In the genomic region with DNA sequence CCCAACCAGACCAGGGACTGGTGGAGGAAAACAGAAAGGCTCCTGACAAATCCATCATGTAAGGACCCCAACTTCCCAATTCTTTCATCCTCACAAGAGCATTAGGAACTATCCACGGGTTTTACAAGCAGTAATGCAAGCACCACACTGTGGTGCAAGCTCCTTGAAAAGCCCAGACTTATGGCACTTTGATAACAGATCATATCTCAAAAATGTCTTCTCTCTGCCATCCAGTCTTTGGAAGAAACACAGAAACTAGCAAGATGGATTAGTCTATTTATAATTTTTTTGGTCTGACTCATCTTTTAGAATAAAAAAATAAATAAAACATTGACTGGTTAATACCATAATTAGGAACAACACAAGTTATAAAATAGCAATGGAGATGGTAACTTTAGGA, we compare ENCODE assay signal across 13 cellular contexts. TPM values are rescaled to one million over a fixed set of nuclear protein-coding genes. Genes with fewer than 3 reads are reported as not detected.
DNase-seq lines count a peak whose midpoint lies in the region; ATAC-seq and TF ChIP-seq lines count a peak whose summit lies in the region.
"Had no signal": no experiment of that assay in that cellular context is flagged by ENCODE, and none has a peak within 500 bp of the region (broad histone marks: within the 10 kb centered on the region; RNA-seq: fewer than 3 reads in every experiment).

No MANE protein-coding gene starts in this region.

- no peak for TF ChIP-seq CTCF in adrenal gland (IDR thresholded peaks at IDR 0.05)
- no peak for TF ChIP-seq CTCF in gastroesophageal sphincter (IDR thresholded peaks at IDR 0.05)
- TF ChIP-seq CTCF in foreskin keratinocyte (conservative IDR thresholded peaks at IDR 0.05): no peak

- H3K27me3 ChIP-seq in adrenal gland (no peaks in the 10 kb centered on the region), gastroesophageal sphincter (no peaks in the 10 kb centered on the region), skeletal muscle tissue (ENCODE audit: control insufficient read depth in 3 of 3, insufficient read depth in 3 of 3, low read length in 3 of 3) (no peaks in the 10 kb centered on the region), foreskin keratinocyte (no peaks in the 10 kb centered on the region)
- no peaks in the 10 kb centered on the region for H3K27me3 ChIP-seq in naive thymus-derived CD4-positive, alpha-beta T cell (ENCODE audit: control insufficient read depth in 2 of 2, insufficient read depth in 2 of 2, low read length in 2 of 2)

- no peaks in the 10 kb centered on the region for H3K27me3 Mint-ChIP-seq in naive thymus-derived CD4-positive, alpha-beta T cell

- H3K9me3 ChIP-seq in adrenal gland (replicated peaks in 1 of 3) (no peaks in the 10 kb centered on the region), gastroesophageal sphincter (no peaks in the 10 kb centered on the region), skeletal muscle tissue (ENCODE audit: control insufficient read depth in 3 of 3, low read length in 3 of 3) (no peaks in the 10 kb centered on the region)
- H3K9me3 ChIP-seq in naive thymus-derived CD4-positive, alpha-beta T cell (ENCODE audit: control insufficient read depth in 2 of 3, low read length in 3 of 3): no peaks in the 10 kb centered on the region

- CTCF ChIA-PET in naive thymus-derived CD4-positive, alpha-beta T cell (lab: Charles Lee): no interaction called here

- POLR2A ChIA-PET in naive thymus-derived CD4-positive, alpha-beta T cell (lab: Charles Lee): no interaction called here

- DNase-seq in ELR (ENCODE audit: low read depth) (peak; percentile 21), adrenal gland (no peak), foreskin keratinocyte (no peak)
- DNase-seq in naive thymus-derived CD4-positive, alpha-beta T cell: no peak
- DNase-seq: NCI-H1092, NCI-H446 treated with DMSO at 0.1 percent for 48 hours had no signal

- ATAC-seq in gastroesophageal sphincter (no peak), foreskin keratinocyte (no peak), HG02623 (IDR thresholded peaks at IDR 0.05; ENCODE audit: unreplicated experiment) (no peak), GM19463 (IDR thresholded peaks at IDR 0.05; ENCODE audit: unreplicated experiment) (no peak)
- no peak for ATAC-seq in naive thymus-derived CD4-positive, alpha-beta T cell
- ATAC-seq: WTC11 had no signal

- H3K36me3 ChIP-seq in adrenal gland (replicated peaks in 1 of 2): no peaks in the 10 kb centered on the region
- no peaks in the 10 kb centered on the region for H3K36me3 ChIP-seq in gastroesophageal sphincter
- H3K36me3 ChIP-seq in skeletal muscle tissue (ENCODE audit: control insufficient read depth in 3 of 3, insufficient read depth in 3 of 3, low read length in 3 of 3): no peaks in the 10 kb centered on the region
- no peaks in the 10 kb centered on the region for H3K36me3 ChIP-seq in naive thymus-derived CD4-positive, alpha-beta T cell (ENCODE audit: control insufficient read depth in 2 of 3, insufficient read depth in 3 of 3, low read length in 3 of 3)

- no peak overlapping the region for H3K9ac ChIP-seq in skeletal muscle tissue (ENCODE audit: low read depth in 1 of 3, low read length in 3 of 3)

- peaks cover 0 to 15% (median 2%) of the 10 kb centered on the region in 11 donors for H3K9me3 Mint-ChIP-seq in naive thymus-derived CD4-positive, alpha-beta T cell
- H3K9me3 Mint-ChIP-seq: WTC11 had no signal

- H3K4me1 ChIP-seq in adrenal gland (replicated peaks in 1 of 2): no peaks in the 10 kb centered on the region
- peaks cover 8 to 57% (median 27%) of the 10 kb centered on the region in 3 donors for H3K4me1 ChIP-seq in gastroesophageal sphincter
- peaks cover 0 to 4% (median 4%) of the 10 kb centered on the region in 3 donors for H3K4me1 ChIP-seq in skeletal muscle tissue (ENCODE audit: control insufficient read depth in 3 of 3, insufficient read depth in 3 of 3, low read length in 3 of 3)
- no peaks in the 10 kb centered on the region for H3K4me1 ChIP-seq in foreskin keratinocyte
- H3K4me1 ChIP-seq in naive thymus-derived CD4-positive, alpha-beta T cell (ENCODE audit: control insufficient read depth in 2 of 2, insufficient read depth in 2 of 2, low read length in 2 of 2): no peaks in the 10 kb centered on the region

- no peak overlapping the region for H3K27ac Mint-ChIP-seq in naive thymus-derived CD4-positive, alpha-beta T cell
- H3K27ac Mint-ChIP-seq: CD14-positive monocyte, WTC11 had no signal

- H3K27ac ChIP-seq in adrenal gland (peak overlapping the region in 3 of 5 donors; percentile 22 to 65 (median 64)), gastroesophageal sphincter (peak overlapping the region; percentile 76 to 89 (median 88)), skeletal muscle tissue (ENCODE audit: low read depth, low read length) (peak overlapping the region; percentile 33), foreskin keratinocyte (no peak overlapping the region)
- H3K27ac ChIP-seq in naive thymus-derived CD4-positive, alpha-beta T cell (ENCODE audit: low read depth, low read length): no peak overlapping the region

- H3K36me3 Mint-ChIP-seq in naive thymus-derived CD4-positive, alpha-beta T cell: peaks cover 3 to 30% (median 18%) of the 10 kb centered on the region in 5 donors
- H3K36me3 Mint-ChIP-seq: CD14-positive monocyte, WTC11 had no signal

- no peak for TF ChIP-seq POLR2A in adrenal gland (IDR thresholded peaks at IDR 0.05)
- TF ChIP-seq POLR2A in gastroesophageal sphincter (IDR thresholded peaks at IDR 0.05): no peak

- peaks cover 0 to 9% (median 0%) of the 10 kb centered on the region in 7 donors for H3K4me1 Mint-ChIP-seq in naive thymus-derived CD4-positive, alpha-beta T cell
- H3K4me1 Mint-ChIP-seq: CD14-positive monocyte, WTC11 had no signal

- 6 to 19% (median 12%) methylated on average over 1 of the region's 1 CpG for WGBS in adrenal gland, 4 donors
- WGBS in gastroesophageal sphincter (ENCODE audit: low coverage in 1 of 2), 2 donors: 0 to 33% methylated on average over 1 of the region's 1 CpG

- intact Hi-C loops in adrenal gland (cut with DNase I): no loop called here
- intact Hi-C loops in naive thymus-derived CD4-positive, alpha-beta T cell (cut with micrococcal nuclease): no loop called here

- H3K4me3 ChIP-seq in adrenal gland (no peak overlapping the region), gastroesophageal sphincter (peak overlapping the region in 1 of 2 donors; percentile 2), skeletal muscle tissue (ENCODE audit: low read length in 3 of 3) (no peak overlapping the region)
- H3K4me3 ChIP-seq in naive thymus-derived CD4-positive, alpha-beta T cell (ENCODE audit: low read length): no peak overlapping the region
- H3K4me3 ChIP-seq: lung had no signal

- no peak overlapping the region for H3K4me3 Mint-ChIP-seq in naive thymus-derived CD4-positive, alpha-beta T cell
- H3K4me3 Mint-ChIP-seq: CD14-positive monocyte, WTC11 had no signal

- no peak for TF ChIP-seq EP300 in gastroesophageal sphincter (IDR thresholded peaks at IDR 0.05)

RNA-seq across cellular contexts. Expression of gene CALD1, which starts 49.1 kb away (rescaled TPM):
- total RNA-seq in adrenal gland: 100 to 1,000 TPM; 113 to 252 (median 199) TPM
- polyA plus RNA-seq in adrenal gland: 100 to 1,000 TPM; 103 to 258 (median 233) TPM
- total RNA-seq in gastroesophageal sphincter: 1,000 to 10,000 TPM; 1,513 to 2,575 (median 1,808) TPM
- total RNA-seq in skeletal muscle tissue: 89.8 TPM
- 176 and 183 TPM in 2 replicates for total RNA-seq in foreskin keratinocyte
- polyA plus RNA-seq in foreskin keratinocyte: 64.0 and 74.8 TPM in 2 replicates
- 1 to 10 TPM in 1 of 5 experiments, under 1 TPM in 4; 0.27 to 2.0 (median 0.39) TPM for total RNA-seq in naive thymus-derived CD4-positive, alpha-beta T cell
- polyA plus RNA-seq in naive thymus-derived CD4-positive, alpha-beta T cell: under 1 TPM in 1 of 2 donors, not detected in 1; 0.32 TPM

Comparison
In these comparisons a context has a peak if more than half of its experiments do, and no peak if none do; other contexts are left out.
1. H3K27ac ChIP-seq: peak in adrenal gland (3 of 5), gastroesophageal sphincter (4 of 4) and skeletal muscle tissue (single experiment); none in foreskin keratinocyte (single experiment) and naive thymus-derived CD4-positive, alpha-beta T cell (single experiment).
2. RNA of gene CALD1, which starts 49.1 kb away (total RNA-seq): 1,513 to 2,575 TPM in gastroesophageal sphincter, 113 to 252 TPM in adrenal gland, 176 to 183 TPM in foreskin keratinocyte and 89.8 TPM in skeletal muscle tissue (single experiment); 0.27 to 2.0 TPM in naive thymus-derived CD4-positive, alpha-beta T cell; every median in the first group is over 10 times any median in the second.